16 cellular contexts compared by ENCODE assay signal in genomic region chr22:32205974-32206773, GRCh38. TPM values are rescaled to one million over a fixed set of nuclear protein-coding genes. Genes with fewer than 3 reads are reported as not detected.
DNase-seq lines count a peak whose midpoint lies in the region; ATAC-seq and TF ChIP-seq lines count a peak whose summit lies in the region.
"Had no signal": no experiment of that assay in that cellular context is flagged by ENCODE, and none has a peak within 500 bp of the region (broad histone marks: within the 10 kb centered on the region; RNA-seq: fewer than 3 reads in every experiment).

No MANE protein-coding gene starts in this region.

- DNase-seq in activated naive CD4-positive, alpha-beta T cell treated with anti-CD3 and anti-CD28 coated beads, Interleukin-2, amount 10 ng/mL, durations not matched to agents 7 days and 5 days = no peak
- no peak for DNase-seq in activated naive CD4-positive, alpha-beta T cell (lab: John Stamatoyannopoulos, UW)
- DNase-seq in NCI-H146 (lab: John Stamatoyannopoulos, UW) (peak; percentile 50), endothelial cell (ENCODE audit: low spot score) (peak; percentile 38), Ammon's horn (ENCODE audit: low spot score) (no peak), tibial nerve (ENCODE audit: low spot score in 2 of 2) (no peak)
- DNase-seq: GDM1; NCI-H1694; retina; stimulated activated CD4-positive, alpha-beta T cell treated with anti-CD3 and anti-CD28 coated beads, Interleukin-1b, Interleukin-23, amount 100 ng/mL, for 48 hours; tibial artery had no signal

- ATAC-seq in stimulated activated memory B cell treated with anti-CD40 and anti-IgM and Interleukin-4, amounts not matched to agents 10 μg/mL and 1 μg/mL and 100 μg/mL, for 72 hours = peak; percentile 10
- no peak for ATAC-seq in GM19463 (IDR thresholded peaks at IDR 0.05; ENCODE audit: unreplicated experiment)

- no peaks in the 10 kb centered on the region for H3K36me3 Mint-ChIP-seq in activated naive CD4-positive, alpha-beta T cell treated with anti-CD3 and anti-CD28 coated beads, Interleukin-2, amount 10 ng/mL, durations not matched to agents 7 days and 5 days
- peaks cover 10% of the 10 kb centered on the region for H3K36me3 Mint-ChIP-seq in endothelial cell (ENCODE audit: low read depth, unreplicated experiment)
- H3K36me3 Mint-ChIP-seq in stimulated activated memory B cell treated with anti-CD40 and anti-IgM and Interleukin-4, amounts not matched to agents 10 μg/mL and 1 μg/mL and 100 μg/mL, for 72 hours = no peaks in the 10 kb centered on the region

- peaks cover 41% of the 10 kb centered on the region for H3K27me3 Mint-ChIP-seq in activated naive CD4-positive, alpha-beta T cell treated with anti-CD3 and anti-CD28 coated beads, Interleukin-2, amount 10 ng/mL, durations not matched to agents 7 days and 5 days
- H3K27me3 Mint-ChIP-seq in endothelial cell (ENCODE audit: unreplicated experiment) = peaks cover 15% of the 10 kb centered on the region
- peaks cover 71% of the 10 kb centered on the region for H3K27me3 Mint-ChIP-seq in stimulated activated memory B cell treated with anti-CD40 and anti-IgM and Interleukin-4, amounts not matched to agents 10 μg/mL and 1 μg/mL and 100 μg/mL, for 72 hours

- peak overlapping the region; percentile 64 for H3K27ac Mint-ChIP-seq in activated naive CD4-positive, alpha-beta T cell treated with anti-CD3 and anti-CD28 coated beads, Interleukin-2, amount 10 ng/mL, durations not matched to agents 7 days and 5 days
- no peak overlapping the region for H3K27ac Mint-ChIP-seq in endothelial cell (ENCODE audit: unreplicated experiment)
- no peak overlapping the region for H3K27ac Mint-ChIP-seq in stimulated activated memory B cell treated with anti-CD40 and anti-IgM and Interleukin-4, amounts not matched to agents 10 μg/mL and 1 μg/mL and 100 μg/mL, for 72 hours
- H3K27ac Mint-ChIP-seq: activated naive CD4-positive, alpha-beta T cell treated with anti-CD3 and anti-CD28 coated beads for 36 hours had no signal

- peaks cover 0 to 21% (median 0%) of the 10 kb centered on the region in 4 donors for H3K4me1 ChIP-seq in tibial nerve
- H3K4me1 ChIP-seq: SJSA1 had no signal

- no peaks in the 10 kb centered on the region for H3K9me3 ChIP-seq in tibial nerve
- H3K9me3 ChIP-seq: SJSA1, tibial artery had no signal

- H3K27me3 ChIP-seq in tibial nerve = peaks cover 0 to 34% of the 10 kb centered on the region in 2 donors

- TF ChIP-seq CTCF in endothelial cell (IDR thresholded peaks at IDR 0.05; ENCODE audit: unreplicated experiment) = no peak
- TF ChIP-seq CTCF in tibial nerve (IDR thresholded peaks at IDR 0.05) = no peak

- 86 to 93% methylated on average over 20 to 26 of the region's 30 CpGs for WGBS in tibial nerve, 2 donors

- peaks cover 48% of the 10 kb centered on the region for H3K4me1 Mint-ChIP-seq in activated naive CD4-positive, alpha-beta T cell treated with anti-CD3 and anti-CD28 coated beads, Interleukin-2, amount 10 ng/mL, durations not matched to agents 7 days and 5 days
- peaks cover 57% of the 10 kb centered on the region for H3K4me1 Mint-ChIP-seq in endothelial cell (ENCODE audit: unreplicated experiment)
- H3K4me1 Mint-ChIP-seq in stimulated activated memory B cell treated with anti-CD40 and anti-IgM and Interleukin-4, amounts not matched to agents 10 μg/mL and 1 μg/mL and 100 μg/mL, for 72 hours = no peaks in the 10 kb centered on the region

- TF ChIP-seq POLR2A in tibial nerve (IDR thresholded peaks at IDR 0.05) = no peak

- no peaks in the 10 kb centered on the region for H3K9me3 Mint-ChIP-seq in activated naive CD4-positive, alpha-beta T cell treated with anti-CD3 and anti-CD28 coated beads, Interleukin-2, amount 10 ng/mL, durations not matched to agents 7 days and 5 days
- H3K9me3 Mint-ChIP-seq in endothelial cell (ENCODE audit: unreplicated experiment) = no peaks in the 10 kb centered on the region
- no peaks in the 10 kb centered on the region for H3K9me3 Mint-ChIP-seq in stimulated activated memory B cell treated with anti-CD40 and anti-IgM and Interleukin-4, amounts not matched to agents 10 μg/mL and 1 μg/mL and 100 μg/mL, for 72 hours
- H3K9me3 Mint-ChIP-seq: activated naive CD4-positive, alpha-beta T cell treated with anti-CD3 and anti-CD28 coated beads for 36 hours had no signal

- H3K4me3 Mint-ChIP-seq in activated naive CD4-positive, alpha-beta T cell treated with anti-CD3 and anti-CD28 coated beads, Interleukin-2, amount 10 ng/mL, durations not matched to agents 7 days and 5 days = no peak overlapping the region
- peak overlapping the region; percentile 94 for H3K4me3 Mint-ChIP-seq in endothelial cell (ENCODE audit: unreplicated experiment)
- no peak overlapping the region for H3K4me3 Mint-ChIP-seq in stimulated activated memory B cell treated with anti-CD40 and anti-IgM and Interleukin-4, amounts not matched to agents 10 μg/mL and 1 μg/mL and 100 μg/mL, for 72 hours

- no peak overlapping the region for H3K4me3 ChIP-seq in tibial nerve
- H3K4me3 ChIP-seq: SJSA1, tibial artery had no signal

- CTCF ChIA-PET in activated naive CD4-positive, alpha-beta T cell treated with anti-CD3 and anti-CD28 coated beads, Interleukin-2, amount 10 ng/mL, durations not matched to agents 7 days and 5 days (lab: Charles Lee) = no interaction called here

- no peak for TF ChIP-seq EP300 in tibial nerve (IDR thresholded peaks at IDR 0.05)

- no peaks in the 10 kb centered on the region for H3K36me3 ChIP-seq in tibial nerve
- H3K36me3 ChIP-seq: SJSA1, tibial artery had no signal

- H3K27ac ChIP-seq in tibial nerve = no peak overlapping the region
- H3K27ac ChIP-seq: SJSA1, tibial artery had no signal

RNA-seq across cellular contexts. Expression of gene RFPL2, which starts 1.3 kb away (rescaled TPM):
- total RNA-seq in endothelial cell (ENCODE audit: unreplicated experiment) (11.8 TPM), tibial nerve (not detected)
- total RNA-seq: activated naive CD4-positive, alpha-beta T cell treated with anti-CD3 and anti-CD28 coated beads for 36 hours; glomerular endothelial cell; SJSA1 had no signal

RNA-seq across cellular contexts. Expression of gene C22orf42, which starts 47.1 kb away (rescaled TPM):
- total RNA-seq in endothelial cell (ENCODE audit: unreplicated experiment) (not detected), tibial nerve (not detected)
- total RNA-seq: activated naive CD4-positive, alpha-beta T cell treated with anti-CD3 and anti-CD28 coated beads for 36 hours; glomerular endothelial cell; SJSA1 had no signal

RNA-seq across cellular contexts. Expression of gene SLC5A4, which starts 49.0 kb away (rescaled TPM):
- total RNA-seq in endothelial cell (ENCODE audit: unreplicated experiment) = not detected
- total RNA-seq in tibial nerve = 1 to 10 TPM in 2 of 4 donors, under 1 TPM in 2; 0.21 to 2.4 (median 1.3) TPM
- total RNA-seq: activated naive CD4-positive, alpha-beta T cell treated with anti-CD3 and anti-CD28 coated beads for 36 hours; SJSA1 had no signal

Comparison
In these comparisons a context has a peak if more than half of its experiments do, and no peak if none do; other contexts are left out.
1. DNase-seq: peak in NCI-H146 (single experiment) and endothelial cell (single experiment); none in activated naive CD4-positive, alpha-beta T cell treated with anti-CD3 and anti-CD28 coated beads, Interleukin-2, amount 10 ng/mL, durations not matched to agents 7 days and 5 days (single experiment), activated naive CD4-positive, alpha-beta T cell (0 of 4), Ammon's horn (single experiment) and tibial nerve (0 of 2).
2. RNA of gene RFPL2, which starts 1.3 kb away (total RNA-seq): 11.8 TPM in endothelial cell (single experiment); not detected in tibial nerve; every median in the first group is over 10 times any median in the second.